Comparison of ENCODE assay signal across 30 cellular contexts in genomic region chr5:111147502-111147901, GRCh38.
"Had no signal": no experiment of that assay in that cellular context is flagged by ENCODE, and none has a peak within 500 bp of the region (broad histone marks: within the 10 kb centered on the region; RNA-seq: fewer than 3 reads in every experiment).

No MANE protein-coding gene starts in this region.

- H3K4me3 Mint-ChIP-seq: naive thymus-derived CD8-positive, alpha-beta T cell; natural killer cell treated with Interleukin-12 subunit alpha and Interleukin-12 subunit beta and Interleukin-15 and Interleukin-18, amount 100 ng/mL, for 72 hours; nephron progenitor cell; neural crest cell; stimulated activated memory B cell treated with anti-CD40 and anti-IgM and Interleukin-4, amounts not matched to agents 10 μg/mL and 1 μg/mL and 100 μg/mL, for 72 hours; stimulated activated naive CD8-positive, alpha-beta T cell treated with anti-CD3 and anti-CD28 coated beads, Interleukin-15, amount 100 ng/mL, for 72 hours; type B pancreatic cell had no signal

- H3K36me3 ChIP-seq: ovary, right lobe of liver, sigmoid colon, suprapubic skin, tibial artery, transverse colon, upper lobe of right lung, uterus had no signal

- H3K27ac ChIP-seq: ovary, parathyroid adenoma, psoas muscle, right lobe of liver, sigmoid colon, suprapubic skin, testis, tibial artery, transverse colon, upper lobe of right lung, uterus had no signal

- DNase-seq: naive thymus-derived CD8-positive, alpha-beta T cell; nephron progenitor cell; occipital lobe; ovary; posterior cingulate gyrus; psoas muscle; right cardiac atrium; right lobe of liver; sigmoid colon; small intestine; stimulated activated CD4-positive, alpha-beta T cell treated with anti-CD3 and anti-CD28 coated beads, Interleukin-15, amount 100 ng/mL, for 24 hours; stimulated activated CD4-positive, alpha-beta T cell treated with anti-CD3 and anti-CD28 coated beads, Interleukin-4, amount 100 ng/mL, for 1 hour; stimulated activated CD4-positive, alpha-beta T cell treated with anti-CD3 and anti-CD28 coated beads, Interleukin-4, amount 100 ng/mL, for 4 hours; stimulated activated CD8-positive, alpha-beta memory T cell treated with anti-CD3 and anti-CD28 coated beads, Interleukin-4, amount 100 ng/mL, for 48 hours; stimulated activated naive CD4-positive, alpha-beta T cell; stimulated activated naive CD8-positive, alpha-beta T cell treated with anti-CD3 and anti-CD28 coated beads, Interleukin-15, amount 100 ng/mL, for 72 hours; stimulated activated naive CD8-positive, alpha-beta T cell treated with anti-CD3 and anti-CD28 coated beads, Interleukin-15, Interleukin-2, amounts not matched to agents 100 U/mL and 50 U/mL, for 24 hours; substantia nigra; testis; tibial artery; transverse colon; upper lobe of right lung; uterus had no signal

- H3K4me1 ChIP-seq: parathyroid adenoma, psoas muscle, right lobe of liver, transverse colon, upper lobe of right lung, uterus had no signal

- H3K36me3 Mint-ChIP-seq: naive thymus-derived CD8-positive, alpha-beta T cell; natural killer cell treated with Interleukin-12 subunit alpha and Interleukin-12 subunit beta and Interleukin-15 and Interleukin-18, amount 100 ng/mL, for 72 hours; stimulated activated memory B cell treated with anti-CD40 and anti-IgM and Interleukin-4, amounts not matched to agents 10 μg/mL and 1 μg/mL and 100 μg/mL, for 72 hours; type B pancreatic cell had no signal

- H3K4me1 Mint-ChIP-seq: nephron progenitor cell, neural crest cell had no signal

- H3K9me3 Mint-ChIP-seq: naive thymus-derived CD8-positive, alpha-beta T cell; natural killer cell treated with Interleukin-12 subunit alpha and Interleukin-12 subunit beta and Interleukin-15 and Interleukin-18, amount 100 ng/mL, for 72 hours; nephron progenitor cell; neural crest cell; stimulated activated memory B cell treated with anti-CD40 and anti-IgM and Interleukin-4, amounts not matched to agents 10 μg/mL and 1 μg/mL and 100 μg/mL, for 72 hours; stimulated activated naive CD8-positive, alpha-beta T cell treated with anti-CD3 and anti-CD28 coated beads, Interleukin-15, amount 100 ng/mL, for 72 hours; type B pancreatic cell had no signal

- H3K27ac Mint-ChIP-seq: naive thymus-derived CD8-positive, alpha-beta T cell; natural killer cell treated with Interleukin-12 subunit alpha and Interleukin-12 subunit beta and Interleukin-15 and Interleukin-18, amount 100 ng/mL, for 72 hours; nephron progenitor cell; progenitor cell of endocrine pancreas; stimulated activated memory B cell treated with anti-CD40 and anti-IgM and Interleukin-4, amounts not matched to agents 10 μg/mL and 1 μg/mL and 100 μg/mL, for 72 hours; stimulated activated naive CD8-positive, alpha-beta T cell treated with anti-CD3 and anti-CD28 coated beads, Interleukin-15, amount 100 ng/mL, for 72 hours; type B pancreatic cell had no signal

- H3K4me3 ChIP-seq: ovary, psoas muscle, right lobe of liver, sigmoid colon, suprapubic skin, testis, tibial artery, transverse colon, upper lobe of right lung, uterus had no signal

- H3K27me3 Mint-ChIP-seq: progenitor cell of endocrine pancreas; stimulated activated naive CD8-positive, alpha-beta T cell treated with anti-CD3 and anti-CD28 coated beads, Interleukin-15, amount 100 ng/mL, for 72 hours; type B pancreatic cell had no signal

- H3K9me3 ChIP-seq: ovary, psoas muscle, right lobe of liver, sigmoid colon, suprapubic skin, testis, tibial artery, transverse colon, upper lobe of right lung, uterus had no signal
